Comparison of ENCODE assay signal across 8 cellular contexts in the genomic region with DNA sequence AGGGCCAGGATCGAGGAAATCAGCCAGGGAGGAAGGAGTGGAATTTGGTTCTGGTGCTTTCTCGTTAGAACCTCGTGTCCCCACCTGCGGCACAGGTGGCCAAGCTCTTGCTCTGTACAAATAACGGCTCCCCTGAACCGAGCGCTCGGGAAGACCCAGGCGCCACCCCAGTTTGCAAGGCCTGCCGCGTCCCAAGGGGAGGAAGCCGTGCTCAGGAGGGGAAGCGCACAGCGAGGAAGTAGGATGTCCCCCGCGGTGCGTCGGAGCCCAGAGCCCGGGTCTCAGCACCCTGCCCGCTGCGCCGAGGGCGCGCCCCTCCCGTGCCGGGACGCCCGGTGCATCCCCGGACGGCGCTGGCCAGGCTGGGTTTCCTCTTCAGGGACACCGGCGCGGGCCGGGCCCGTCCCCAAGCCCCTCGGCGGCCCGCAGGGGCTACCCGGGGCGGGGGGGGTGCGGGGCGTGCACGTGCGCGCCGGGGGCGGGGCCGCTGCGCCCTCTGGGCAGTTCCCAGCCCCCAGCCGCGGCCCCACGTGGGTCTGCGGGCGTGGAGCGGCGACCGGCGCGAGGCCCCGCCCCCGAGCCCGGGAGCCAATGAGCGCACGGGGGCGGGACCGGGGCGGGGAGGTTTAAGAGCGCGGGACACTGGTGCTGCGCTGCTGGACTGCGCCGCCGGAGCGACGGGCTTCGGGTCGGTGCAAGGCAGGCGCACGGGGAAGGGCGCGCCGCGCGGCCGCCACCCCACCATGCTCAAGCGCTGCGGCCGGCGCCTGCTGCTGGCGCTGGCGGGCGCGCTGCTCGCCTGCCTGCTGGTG. TPM values are rescaled to one million over a fixed set of nuclear protein-coding genes. Genes with fewer than 3 reads are reported as not detected.
DNase-seq lines count a peak whose midpoint lies in the region; ATAC-seq and TF ChIP-seq lines count a peak whose summit lies in the region.

A gene with protein sequence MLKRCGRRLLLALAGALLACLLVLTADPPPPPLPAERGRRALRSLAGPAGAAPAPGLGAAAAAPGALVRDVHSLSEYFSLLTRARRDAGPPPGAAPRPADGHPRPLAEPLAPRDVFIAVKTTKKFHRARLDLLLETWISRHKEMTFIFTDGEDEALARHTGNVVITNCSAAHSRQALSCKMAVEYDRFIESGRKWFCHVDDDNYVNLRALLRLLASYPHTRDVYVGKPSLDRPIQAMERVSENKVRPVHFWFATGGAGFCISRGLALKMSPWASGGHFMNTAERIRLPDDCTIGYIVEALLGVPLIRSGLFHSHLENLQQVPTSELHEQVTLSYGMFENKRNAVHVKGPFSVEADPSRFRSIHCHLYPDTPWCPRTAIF (plus strand): TSS at position 656 of the 812 bp plus-strand sequence. CDS start 88 bp downstream, at position 744.

- no peaks in the 10 kb centered on the region for H3K27me3 Mint-ChIP-seq in activated naive CD8-positive, alpha-beta T cell treated with anti-CD3 and anti-CD28 coated beads for 36 hours

- no peak within 1 kb of the TSS for H2BK120ac ChIP-seq in trophoblast cell (ENCODE audit: insufficient read depth, low read length, poor library complexity)

- H2BK12ac ChIP-seq in trophoblast cell (ENCODE audit: low read length) = peak within 1 kb of the TSS; percentile 50

- in situ Hi-C loops in transverse colon (cut with MboI; ENCODE audit: low pct_ligation_motif_present in 1 of 4, low pct_unique_long_range_greater_than_20kb in 1 of 4, low sequenced_read_pairs in 3 of 4) = no loop called here

- no peaks in the 10 kb centered on the region for H3K79me2 ChIP-seq in SU-DHL-6 (ENCODE audit: insufficient read depth, low read length)
- peaks cover 10% of the 10 kb centered on the region for H3K79me2 ChIP-seq in trophoblast cell (ENCODE audit: control insufficient read depth, insufficient read depth, low read length, poor library complexity)

- H3K36me3 ChIP-seq in SU-DHL-6 (ENCODE audit: low read length) = no peaks in the 10 kb centered on the region
- H3K36me3 ChIP-seq in trophoblast cell (ENCODE audit: control insufficient read depth in 1 of 2, insufficient read depth in 2 of 2, low read length in 2 of 2) = no peaks in the 10 kb centered on the region
- H3K36me3 ChIP-seq in transverse colon = no peaks in the 10 kb centered on the region

- H3K4me3 Mint-ChIP-seq in activated naive CD8-positive, alpha-beta T cell treated with anti-CD3 and anti-CD28 coated beads for 36 hours = peak within 1 kb of the TSS; percentile 94

- TF ChIP-seq EP300 in transverse colon (IDR thresholded peaks at IDR 0.05; ENCODE audit: low read depth) = no peak

- H2AFZ ChIP-seq in SU-DHL-6 (ENCODE audit: low read depth, low read length, severe bottlenecking) = peak within 1 kb of the TSS; percentile 38
- H2AFZ ChIP-seq in trophoblast cell (ENCODE audit: insufficient read depth, low read length, poor library complexity) = no peak within 1 kb of the TSS

- peak within 1 kb of the TSS; percentile 52 for H3K14ac ChIP-seq in trophoblast cell (ENCODE audit: low read length)

- peak within 1 kb of the TSS; percentile 53 for H3K4me2 ChIP-seq in SU-DHL-6 (ENCODE audit: low read depth, low read length, poor library complexity, severe bottlenecking)
- peak within 1 kb of the TSS; percentile 79 for H3K4me2 ChIP-seq in trophoblast cell (ENCODE audit: low read length)

- H3K27ac ChIP-seq in SU-DHL-6 (ENCODE audit: low read depth, low read length) = no peak within 1 kb of the TSS
- H3K27ac ChIP-seq in trophoblast cell (ENCODE audit: low read depth, low read length) = no peak within 1 kb of the TSS
- peak within 1 kb of the TSS; percentile 89 to 94 (median 92) for H3K27ac ChIP-seq in transverse colon

- peak; percentile 91 for ATAC-seq in Right ventricle myocardium superior (ENCODE audit: poor library complexity)

- no peak within 1 kb of the TSS for H3K4ac ChIP-seq in trophoblast cell (ENCODE audit: low read depth, low read length)

- H3K9ac ChIP-seq in SU-DHL-6 (ENCODE audit: low read length) (peak within 1 kb of the TSS; percentile 46), trophoblast cell (ENCODE audit: low read length) (peak within 1 kb of the TSS; percentile 26)

- H2BK5ac ChIP-seq in trophoblast cell (ENCODE audit: low read depth, low read length, poor library complexity) = no peak within 1 kb of the TSS

- H3K4me1 ChIP-seq in trophoblast cell (ENCODE audit: control insufficient read depth in 1 of 2, insufficient read depth in 2 of 2, low read length in 2 of 2) (peaks cover 59 to 66% of the 10 kb centered on the region in 2 experiments), transverse colon (peaks cover 25 to 54% (median 43%) of the 10 kb centered on the region in 4 donors)

- H3K4me3 ChIP-seq in HFF-Myc (replicated peaks; ENCODE audit: low read depth, low read length) (peak within 1 kb of the TSS; percentile 65), NB4 (ENCODE audit: low read depth, low read length) (peak within 1 kb of the TSS; percentile 38), SU-DHL-6 (ENCODE audit: insufficient read depth, low read length, poor library complexity, severe bottlenecking) (peak within 1 kb of the TSS; percentile 40), trophoblast cell (ENCODE audit: low read depth, low read length) (peak within 1 kb of the TSS; percentile 76), transverse colon (peak within 1 kb of the TSS; percentile 42 to 65 (median 57))

- DNase-seq in HFF-Myc (ENCODE audit: extremely low read depth, low read depth) (peak; percentile 57), NB4 (ENCODE audit: low read depth) (peak; percentile 97), Right ventricle myocardium superior (peak; percentile 93), trophoblast cell (peak; percentile 71 to 82), transverse colon (peak; percentile 92)
- DNase-seq in activated naive CD8-positive, alpha-beta T cell treated with anti-CD3 and anti-CD28 coated beads for 36 hours = peak; percentile 92

- no peaks in the 10 kb centered on the region for H3F3A ChIP-seq in SU-DHL-6 (ENCODE audit: insufficient read depth)

- no peaks in the 10 kb centered on the region for H4K20me1 ChIP-seq in SU-DHL-6 (ENCODE audit: low read depth, low read length)

- H3K27me3 ChIP-seq in SU-DHL-6 (ENCODE audit: low read length) (peaks cover 4% of the 10 kb centered on the region; the same call in 1 of the 2 replicates), trophoblast cell (ENCODE audit: insufficient read depth, low read length) (peaks cover 19% of the 10 kb centered on the region), transverse colon (peaks cover 15% of the 10 kb centered on the region)

- intact Hi-C loops in Right ventricle myocardium superior (cut with DNase I) = no loop called here
- intact Hi-C loops in transverse colon (cut with DNase I; ENCODE audit: low total_unique reads) = no loop called here

- no peaks in the 10 kb centered on the region for H3K9me2 ChIP-seq in SU-DHL-6 (replicated peaks; ENCODE audit: insufficient read depth, low read length)

- H3K27ac Mint-ChIP-seq in activated naive CD8-positive, alpha-beta T cell treated with anti-CD3 and anti-CD28 coated beads for 36 hours = peak within 1 kb of the TSS; percentile 84

- no peak within 1 kb of the TSS for H3K23ac ChIP-seq in trophoblast cell (ENCODE audit: low read length)

- TF ChIP-seq POLR2A in GM10847 (IDR thresholded peaks at IDR 0.05; ENCODE audit: extremely low read depth, insufficient read length) (peak; percentile 80), NB4 (IDR thresholded peaks at IDR 0.05; ENCODE audit: extremely low read depth, insufficient read length) (peak; percentile 75), transverse colon (IDR thresholded peaks at IDR 0.05) (peak; percentile 80)

- H3K36me3 Mint-ChIP-seq in activated naive CD8-positive, alpha-beta T cell treated with anti-CD3 and anti-CD28 coated beads for 36 hours = peaks cover 9% of the 10 kb centered on the region

- H4K8ac ChIP-seq in trophoblast cell (ENCODE audit: low read depth, low read length) = peak within 1 kb of the TSS; percentile 17

- no peak within 1 kb of the TSS for H4K12ac ChIP-seq in trophoblast cell (ENCODE audit: low read depth, low read length)

- no peaks in the 10 kb centered on the region for H3K9me3 Mint-ChIP-seq in activated naive CD8-positive, alpha-beta T cell treated with anti-CD3 and anti-CD28 coated beads for 36 hours

- H2AK5ac ChIP-seq in trophoblast cell (ENCODE audit: low read length) = no peak within 1 kb of the TSS

- H3K79me1 ChIP-seq in trophoblast cell (ENCODE audit: low read length) = peaks cover 29% of the 10 kb centered on the region

- WGBS in trophoblast cell (ENCODE audit: extremely low coverage, insufficient coverage, insufficient read length) = no CpG with 5 or more reads among the region's 95 CpGs
- WGBS in transverse colon (ENCODE audit: low coverage in 1 of 2), 2 donors = 0 to 6% methylated on average over 3 to 32 of the region's 95 CpGs

- H3K18ac ChIP-seq in trophoblast cell (ENCODE audit: low read length) = peak within 1 kb of the TSS; percentile 25

- H3K4me1 Mint-ChIP-seq in activated naive CD8-positive, alpha-beta T cell treated with anti-CD3 and anti-CD28 coated beads for 36 hours = peaks cover 37% of the 10 kb centered on the region

- H4K91ac ChIP-seq in trophoblast cell (ENCODE audit: low read depth, low read length) = peak within 1 kb of the TSS; percentile 33

- TF ChIP-seq CTCF in HFF-Myc (IDR thresholded peaks at IDR 0.05; ENCODE audit: low read depth, low read length, missing control alignments) (no peak), NB4 (IDR thresholded peaks at IDR 0.05; ENCODE audit: low read depth, low read length) (no peak), SU-DHL-6 (IDR thresholded peaks at IDR 0.05; ENCODE audit: insufficient read depth, low read length, poor library complexity, severe bottlenecking) (no peak), transverse colon (IDR thresholded peaks at IDR 0.05) (no peak)

- H3K9me3 ChIP-seq in SU-DHL-6 (ENCODE audit: insufficient read depth, low read length) = no peaks in the 10 kb centered on the region
- H3K9me3 ChIP-seq in trophoblast cell (ENCODE audit: insufficient read depth, low read depth, low read length) = peaks cover 4% of the 10 kb centered on the region
- no peaks in the 10 kb centered on the region for H3K9me3 ChIP-seq in transverse colon

RNA-seq across cellular contexts. Expression of the gene that starts here (rescaled TPM):
- 10 to 100 TPM; 21.0 to 25.8 TPM for total RNA-seq in activated naive CD8-positive, alpha-beta T cell treated with anti-CD3 and anti-CD28 coated beads for 36 hours
- total RNA-seq in Right ventricle myocardium superior (4.6 TPM), transverse colon (100 to 1,000 TPM in 2 of 4 donors, 10 to 100 TPM in 2; 17.9 to 162 (median 80.6) TPM)
- 4.9 and 5.3 TPM in 2 replicates for polyA plus RNA-seq in trophoblast cell (2013)

Comparison
In these comparisons a context has a peak if more than half of its experiments do, and no peak if none do; other contexts are left out.
1. H3K27ac ChIP-seq: peak in transverse colon (4 of 4); none in SU-DHL-6 (single experiment) and trophoblast cell (single experiment).
2. Peak in every context shown above with its lines, with median percentiles within 50 percentile points of each other: POLR2A ChIP-seq, DNase-seq and H3K4me3 ChIP-seq.